7 cellular contexts compared by ENCODE assay signal in the genomic region with DNA sequence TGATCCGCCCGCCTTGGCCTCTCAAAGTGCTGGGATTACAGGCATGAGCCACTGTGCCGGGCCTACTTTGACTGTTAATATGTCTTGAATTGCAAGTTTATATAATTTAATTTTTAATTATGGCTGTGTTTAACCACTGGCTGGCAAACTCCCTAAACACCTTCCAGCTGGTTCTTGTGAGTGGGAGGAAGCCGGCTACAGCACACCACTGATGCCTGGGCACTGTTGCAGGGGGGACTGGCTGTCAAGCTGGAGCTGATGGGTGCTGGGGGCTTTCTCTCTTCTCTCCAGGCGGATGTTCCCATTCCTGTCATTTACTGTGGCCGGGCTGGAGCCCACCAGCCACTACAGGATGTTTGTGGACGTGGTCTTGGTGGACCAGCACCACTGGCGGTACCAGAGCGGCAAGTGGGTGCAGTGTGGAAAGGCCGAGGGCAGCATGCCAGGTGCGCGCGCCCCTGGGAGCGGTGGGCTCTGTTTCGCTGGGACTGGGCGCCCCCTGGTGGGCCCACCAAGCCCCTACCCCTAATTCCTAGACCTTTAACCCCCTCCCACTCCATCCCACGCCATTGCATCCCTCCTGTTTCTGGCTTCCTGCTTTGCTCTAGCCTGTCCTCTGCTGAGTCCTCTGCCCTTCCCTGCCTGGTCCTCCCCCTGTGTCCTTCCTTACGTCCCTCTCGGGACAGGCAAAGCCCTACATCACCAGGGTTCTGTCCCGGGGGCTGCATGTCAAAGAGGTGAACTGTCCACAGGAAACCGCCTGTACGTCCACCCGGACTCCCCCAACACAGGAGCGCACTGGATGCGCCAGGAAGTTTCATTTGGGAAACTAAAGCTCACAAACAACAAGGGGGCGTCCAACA. TPM values are rescaled to one million over a fixed set of nuclear protein-coding genes. Genes with fewer than 3 reads are reported as not detected.
DNase-seq lines count a peak whose midpoint lies in the region; ATAC-seq and TF ChIP-seq lines count a peak whose summit lies in the region.

No MANE protein-coding gene starts in this region.

- peaks cover 45% of the 10 kb centered on the region for H3K4me1 Mint-ChIP-seq in activated naive CD8-positive, alpha-beta T cell treated with anti-CD3 and anti-CD28 coated beads, Interleukin-2, amount 10 ng/mL, durations not matched to agents 7 days and 5 days
- H3K4me1 Mint-ChIP-seq in mesothelial cell of epicardium = no peaks in the 10 kb centered on the region

- no peaks in the 10 kb centered on the region for H3K9me3 ChIP-seq in OCI-LY1 (ENCODE audit: low read length)
- H3K9me3 ChIP-seq in effector memory CD4-positive, alpha-beta T cell (ENCODE audit: control insufficient read depth, low read length) = no peaks in the 10 kb centered on the region
- no peaks in the 10 kb centered on the region for H3K9me3 ChIP-seq in tibial artery

- no peaks in the 10 kb centered on the region for H3F3A ChIP-seq in OCI-LY1 (ENCODE audit: insufficient read depth, low read length)

- no peak overlapping the region for H3K4me2 ChIP-seq in OCI-LY1 (ENCODE audit: low read length)

- in situ Hi-C loops in GM13976 (cut with MboI; ENCODE audit: low sequenced_read_pairs, unreplicated experiment) = no loop called here

- no peaks in the 10 kb centered on the region for H3K27me3 Mint-ChIP-seq in activated naive CD8-positive, alpha-beta T cell treated with anti-CD3 and anti-CD28 coated beads, Interleukin-2, amount 10 ng/mL, durations not matched to agents 7 days and 5 days
- H3K27me3 Mint-ChIP-seq in mesothelial cell of epicardium (ENCODE audit: low read depth) = peaks cover 76% of the 10 kb centered on the region

- ATAC-seq in activated naive CD8-positive, alpha-beta T cell treated with anti-CD3 and anti-CD28 coated beads, Interleukin-2, amount 10 ng/mL, durations not matched to agents 7 days and 5 days (ENCODE audit: low read depth) = peak; percentile 55

- H3K9me2 ChIP-seq in OCI-LY1 (ENCODE audit: low read depth, low read length) = no peaks in the 10 kb centered on the region

- H3K27ac Mint-ChIP-seq in activated naive CD8-positive, alpha-beta T cell treated with anti-CD3 and anti-CD28 coated beads, Interleukin-2, amount 10 ng/mL, durations not matched to agents 7 days and 5 days = peak overlapping the region; percentile 21
- H3K27ac Mint-ChIP-seq in mesothelial cell of epicardium = no peak overlapping the region

- no peak overlapping the region for H3K4me3 Mint-ChIP-seq in activated naive CD8-positive, alpha-beta T cell treated with anti-CD3 and anti-CD28 coated beads, Interleukin-2, amount 10 ng/mL, durations not matched to agents 7 days and 5 days
- H3K4me3 Mint-ChIP-seq in mesothelial cell of epicardium = no peak overlapping the region

- H3K9ac ChIP-seq in OCI-LY1 (ENCODE audit: low read length) = no peak overlapping the region

- DNase-seq in GM13976 (ENCODE audit: low spot score) (peak; percentile 72), mesothelial cell of epicardium (ENCODE audit: low spot score in 2 of 2, unreplicated experiment in 2 of 2) (peak in 1 of 2 experiments; percentile 71), tibial artery (no peak), NCI-H446 treated with DMSO at 0.1 percent for 48 hours (lab: John Stamatoyannopoulos, UW) (no peak)
- peak; percentile 64 for DNase-seq in activated naive CD8-positive, alpha-beta T cell treated with anti-CD3 and anti-CD28 coated beads, Interleukin-2, amount 10 ng/mL, durations not matched to agents 7 days and 5 days
- no peak for DNase-seq in effector memory CD4-positive, alpha-beta T cell

- no peaks in the 10 kb centered on the region for H3K9me3 Mint-ChIP-seq in activated naive CD8-positive, alpha-beta T cell treated with anti-CD3 and anti-CD28 coated beads, Interleukin-2, amount 10 ng/mL, durations not matched to agents 7 days and 5 days
- H3K9me3 Mint-ChIP-seq in mesothelial cell of epicardium = no peaks in the 10 kb centered on the region

- no peaks in the 10 kb centered on the region for H3K79me2 ChIP-seq in OCI-LY1 (ENCODE audit: insufficient read depth, low read length)

- 0 out of 2 replicates have a peak, but pooled peaks cover 3% of the 10 kb centered on the region for H3K27me3 ChIP-seq in OCI-LY1 (ENCODE audit: insufficient read depth, low read length)
- H3K27me3 ChIP-seq in effector memory CD4-positive, alpha-beta T cell (replicated peaks; ENCODE audit: control insufficient read depth, insufficient read depth, low read length, poor library complexity, severe bottlenecking) = no peaks in the 10 kb centered on the region
- H3K27me3 ChIP-seq in tibial artery = peaks cover 0 to 61% of the 10 kb centered on the region in 2 donors

- no peaks in the 10 kb centered on the region for H4K20me1 ChIP-seq in OCI-LY1 (ENCODE audit: insufficient read depth, low read length)

- TF ChIP-seq CTCF in GM13976 (IDR thresholded peaks at IDR 0.05; ENCODE audit: borderline replicate concordance, control extremely low read depth, extremely low read depth, insufficient read depth, missing control alignments) (peak; percentile 22), OCI-LY1 (IDR thresholded peaks at IDR 0.05; ENCODE audit: low read length) (peak; percentile 71), mesothelial cell of epicardium (IDR thresholded peaks at IDR 0.05; ENCODE audit: unreplicated experiment) (peak; percentile 64), tibial artery (IDR thresholded peaks at IDR 0.05) (no peak)

- H3K4me3 ChIP-seq in OCI-LY1 (ENCODE audit: low read depth, low read length, poor library complexity, severe bottlenecking) = no peak overlapping the region
- no peak overlapping the region for H3K4me3 ChIP-seq in effector memory CD4-positive, alpha-beta T cell (ENCODE audit: insufficient read depth, low read depth, low read length, poor library complexity, severe bottlenecking)
- no peak overlapping the region for H3K4me3 ChIP-seq in tibial artery

- no peak overlapping the region for H2AFZ ChIP-seq in OCI-LY1 (ENCODE audit: low read length)

- peaks cover 21% of the 10 kb centered on the region for H3K36me3 Mint-ChIP-seq in activated naive CD8-positive, alpha-beta T cell treated with anti-CD3 and anti-CD28 coated beads, Interleukin-2, amount 10 ng/mL, durations not matched to agents 7 days and 5 days
- H3K36me3 Mint-ChIP-seq in mesothelial cell of epicardium = no peaks in the 10 kb centered on the region

- POLR2A ChIA-PET in activated naive CD8-positive, alpha-beta T cell treated with anti-CD3 and anti-CD28 coated beads, Interleukin-2, amount 10 ng/mL, durations not matched to agents 7 days and 5 days (lab: Charles Lee) = interaction anchor here (1.6 kb wide), 1 partner anchor 10 kb away, joined by 7 read pairs; the partner anchor contains the start of gene TBX21

- no peaks in the 10 kb centered on the region for H3K36me3 ChIP-seq in OCI-LY1 (ENCODE audit: insufficient read depth, low read length)
- no peaks in the 10 kb centered on the region for H3K36me3 ChIP-seq in effector memory CD4-positive, alpha-beta T cell (ENCODE audit: control insufficient read depth, insufficient read depth, low read length)
- H3K36me3 ChIP-seq in tibial artery = no peaks in the 10 kb centered on the region

- H3K4me1 ChIP-seq in OCI-LY1 (ENCODE audit: insufficient read depth, low read length, severe bottlenecking) (no peaks in the 10 kb centered on the region), tibial artery (no peaks in the 10 kb centered on the region)
- no peaks in the 10 kb centered on the region for H3K4me1 ChIP-seq in effector memory CD4-positive, alpha-beta T cell (ENCODE audit: control insufficient read depth, insufficient read depth, low read length, poor library complexity, severe bottlenecking)

- intact Hi-C loops in tibial artery (cut with DNase I; ENCODE audit: low total_unique reads) = no loop called here

- H3K27ac ChIP-seq in OCI-LY1 (ENCODE audit: low read depth, low read length, poor library complexity, severe bottlenecking) (no peak overlapping the region), tibial artery (no peak overlapping the region)
- H3K27ac ChIP-seq in effector memory CD4-positive, alpha-beta T cell (ENCODE audit: insufficient read depth, low read length, poor library complexity, severe bottlenecking) = no peak overlapping the region

RNA-seq across cellular contexts. Expression of gene TBX21, which starts 9.5 kb away (rescaled TPM):
- 10 to 100 TPM; 20.7 to 22.8 TPM for total RNA-seq in activated naive CD8-positive, alpha-beta T cell treated with anti-CD3 and anti-CD28 coated beads, Interleukin-2, amount 10 ng/mL, durations not matched to agents 7 days and 5 days
- not detected in 3 replicates for total RNA-seq in mesothelial cell of epicardium

RNA-seq across cellular contexts. Expression of gene TBKBP1, which starts 48.6 kb away (rescaled TPM):
- total RNA-seq in activated naive CD8-positive, alpha-beta T cell treated with anti-CD3 and anti-CD28 coated beads, Interleukin-2, amount 10 ng/mL, durations not matched to agents 7 days and 5 days = 1 to 10 TPM; 8.0 to 8.9 TPM
- 49.8 to 53.9 TPM (median 52.7 TPM) in 3 replicates for total RNA-seq in mesothelial cell of epicardium

Comparison
In these comparisons a context has a peak if more than half of its experiments do, and no peak if none do; other contexts are left out.
1. DNase-seq: peak in GM13976 (single experiment) and activated naive CD8-positive, alpha-beta T cell treated with anti-CD3 and anti-CD28 coated beads, Interleukin-2, amount 10 ng/mL, durations not matched to agents 7 days and 5 days (single experiment); none in effector memory CD4-positive, alpha-beta T cell (0 of 3), tibial artery (0 of 2) and NCI-H446 treated with DMSO at 0.1 percent for 48 hours (single experiment).
2. CTCF ChIP-seq: peak in GM13976 (single experiment), OCI-LY1 (single experiment) and mesothelial cell of epicardium (single experiment); none in tibial artery (0 of 2).
3. RNA of gene TBX21, which starts 9.5 kb away (total RNA-seq): 20.7 to 22.8 TPM in activated naive CD8-positive, alpha-beta T cell treated with anti-CD3 and anti-CD28 coated beads, Interleukin-2, amount 10 ng/mL, durations not matched to agents 7 days and 5 days; not detected in mesothelial cell of epicardium; every median in the first group is over 10 times any median in the second.